In genomic region chr2:8681786-8682692, GRCh38 we compare ENCODE assay signal across 1 cellular context.
TF ChIP-seq lines count a peak whose summit lies in the region.

TSS of gene ID2 (plus strand) at chr2:8682056. CDS start at chr2:8682166, 110 bp downstream.

TF ChIP-seq in HepG2, 621 proteins besides CTCF, POLR2A, EP300 and RAD21 (continued from another document and continues in another):
- TF ChIP-seq ZNF142 (CRISPR knock-in tag; IDR thresholded peaks at IDR 0.05): peak; percentile 86
- TF ChIP-seq SOX5 (CRISPR knock-in tag; IDR thresholded peaks at IDR 0.05; ENCODE audit: borderline replicate concordance): peak; percentile 78; the same call in 1 of the 2 replicates
- TF ChIP-seq EEA1 (CRISPR knock-in tag; IDR thresholded peaks at IDR 0.05; ENCODE audit: borderline replicate concordance): peak; percentile 83; the same call in 1 of the 2 replicates
- peak; percentile 83 for TF ChIP-seq IKZF4 (CRISPR knock-in tag; IDR thresholded peaks at IDR 0.05; ENCODE audit: borderline replicate concordance, low read depth, not compliant biosample characterization)
- TF ChIP-seq ZNF253 (CRISPR knock-in tag; IDR thresholded peaks at IDR 0.05; ENCODE audit: borderline replicate concordance): no peak
- TF ChIP-seq GABPA (IDR thresholded peaks at IDR 0.05; ENCODE audit: low read depth, low read length): no peak
- TF ChIP-seq GABPA (CRISPR knock-in tag; IDR thresholded peaks at IDR 0.05; ENCODE audit: low read depth): peak; percentile 61
- TF ChIP-seq KLF15 (CRISPR knock-in tag; IDR thresholded peaks at IDR 0.05; ENCODE audit: borderline replicate concordance): peak; percentile 88; the same call in 1 of the 2 replicates
- no peak for TF ChIP-seq NFKBIZ (CRISPR knock-in tag; IDR thresholded peaks at IDR 0.05)
- TF ChIP-seq AFF4 (CRISPR knock-in tag; IDR thresholded peaks at IDR 0.05): peak; percentile 99
- TF ChIP-seq ZNF230 (CRISPR knock-in tag; IDR thresholded peaks at IDR 0.05): peak; percentile 91
- peak; percentile 56 for TF ChIP-seq ZFX (CRISPR knock-in tag; IDR thresholded peaks at IDR 0.05; ENCODE audit: low read depth)
- no peak for TF ChIP-seq ZNF660 (CRISPR knock-in tag; IDR thresholded peaks at IDR 0.05; ENCODE audit: borderline replicate concordance, low read depth)
- TF ChIP-seq ZEB1 (IDR thresholded peaks at IDR 0.05; ENCODE audit: insufficient replicate concordance, low read depth): peak; percentile 76
- peak; percentile 54; the same call in 1 of the 2 replicates for TF ChIP-seq ZNF556 (CRISPR knock-in tag; IDR thresholded peaks at IDR 0.05; ENCODE audit: borderline replicate concordance)
- peak; percentile 58; the same call in 1 of the 2 replicates for TF ChIP-seq TBX3 (IDR thresholded peaks at IDR 0.05; ENCODE audit: borderline replicate concordance)
- TF ChIP-seq CSRNP2 (CRISPR knock-in tag; conservative IDR thresholded peaks at IDR 0.05; ENCODE audit: low read depth): 0 out of 2 replicates have a peak, but pooled peaks have one; percentile 48
- peak; percentile 97 for TF ChIP-seq SALL1 (CRISPR knock-in tag; IDR thresholded peaks at IDR 0.05)
- peak; percentile 70; the same call in 1 of the 2 replicates for TF ChIP-seq ZSCAN30 (CRISPR knock-in tag; IDR thresholded peaks at IDR 0.05)
- no peak for TF ChIP-seq ZFP36L1 (CRISPR knock-in tag; IDR thresholded peaks at IDR 0.05)
- peak; percentile 73; the same call in 1 of the 2 replicates for TF ChIP-seq HINFP (CRISPR knock-in tag; IDR thresholded peaks at IDR 0.05; ENCODE audit: low read depth)
- no peak for TF ChIP-seq U2AF2 (IDR thresholded peaks at IDR 0.05; ENCODE audit: low read depth, low read length)
- no peak; the same call in 1 of the 2 replicates for TF ChIP-seq ZNF572 (CRISPR knock-in tag; IDR thresholded peaks at IDR 0.05)
- no peak for TF ChIP-seq NR3C1 (CRISPR knock-in tag; IDR thresholded peaks at IDR 0.05)
- no peak for TF ChIP-seq ZBTB40 (IDR thresholded peaks at IDR 0.05)
- TF ChIP-seq ZBTB40 (CRISPR knock-in tag; IDR thresholded peaks at IDR 0.05): peak; percentile 90
- TF ChIP-seq TBP (CRISPR knock-in tag; IDR thresholded peaks at IDR 0.05): peak; percentile 74; the same call in 1 of the 2 replicates
- 0 out of 2 replicates have a peak, but pooled peaks have one; percentile 52 for TF ChIP-seq ZNF101 (CRISPR knock-in tag; IDR thresholded peaks at IDR 0.05; ENCODE audit: borderline replicate concordance, low read depth)
- TF ChIP-seq BRF2 (CRISPR knock-in tag; IDR thresholded peaks at IDR 0.05): no peak
- peak; percentile 75 for TF ChIP-seq FOSL2 (CRISPR knock-in tag; IDR thresholded peaks at IDR 0.05)
- peak; percentile 97 for TF ChIP-seq FOXC1 (CRISPR knock-in tag; IDR thresholded peaks at IDR 0.05; ENCODE audit: borderline replicate concordance)
- peak; percentile 85; the same call in 1 of the 2 replicates for TF ChIP-seq NCOA1 (CRISPR knock-in tag; IDR thresholded peaks at IDR 0.05)
- TF ChIP-seq XRCC5 (optimal IDR thresholded peaks at IDR 0.05; ENCODE audit: low read length): peak; percentile 100
- TF ChIP-seq ZFP36 (IDR thresholded peaks at IDR 0.05; ENCODE audit: borderline replicate concordance, low read depth, low read length, partially characterized antibody): no peak
